ENCODE assay signal across 25 cellular contexts in the genomic region with DNA sequence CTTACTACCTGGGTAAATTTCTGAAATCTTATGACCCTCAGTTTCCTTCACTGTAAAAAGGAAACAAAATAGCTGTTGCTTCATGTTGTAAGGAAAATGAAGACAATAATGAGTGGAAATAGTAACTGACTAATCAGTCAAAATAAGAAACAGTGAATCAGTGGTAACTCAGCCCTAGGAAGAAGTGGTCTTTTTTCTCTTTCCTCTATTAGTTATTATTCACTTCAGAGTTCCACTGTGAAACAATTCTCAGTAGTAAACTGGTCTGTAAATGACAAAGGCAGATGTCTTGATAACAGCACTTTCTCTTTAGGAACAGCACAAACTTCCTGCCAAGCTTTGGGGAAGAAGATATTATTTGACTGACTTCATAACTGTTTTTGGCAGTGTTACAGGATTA.
DNase-seq lines count a peak whose midpoint lies in the region; ATAC-seq, FAIRE-seq and TF ChIP-seq lines count a peak whose summit lies in the region.
"Had no signal": no experiment of that assay in that cellular context is flagged by ENCODE, and none has a peak within 500 bp of the region (broad histone marks: within the 10 kb centered on the region; RNA-seq: fewer than 3 reads in every experiment).

No MANE protein-coding gene starts in this region.

- peak; percentile 16 for FAIRE-seq in D721Med (lab: Jason Lieb, UNC)
- FAIRE-seq: GM12892, GM19239, H54, HTR-8/SVneo, K562 had no signal

- H3K9ac ChIP-seq in PC-3 (ENCODE audit: low read length) (peak overlapping the region; percentile 27), adipocyte (ENCODE audit: low read length) (no peak overlapping the region)

- H3K9me3 ChIP-seq in PC-3 (ENCODE audit: low read length) (no peaks in the 10 kb centered on the region), adipocyte (ENCODE audit: control insufficient read depth, low read length) (no peaks in the 10 kb centered on the region)
- H3K9me3 ChIP-seq: Caco-2, Peyer's patch had no signal

- H3K27me3 ChIP-seq in PC-3 (ENCODE audit: low read length) (no peaks in the 10 kb centered on the region), adipocyte (replicated peaks; ENCODE audit: control insufficient read depth, insufficient read depth, low read length) (no peaks in the 10 kb centered on the region)
- H3K27me3 ChIP-seq: Peyer's patch had no signal

- intact Hi-C loops in PC-3 (cut with micrococcal nuclease): no loop called here

- H3K27ac ChIP-seq in PC-3 (ENCODE audit: low read length): peak overlapping the region; percentile 57
- H3K27ac ChIP-seq: 22Rv1, C4-2B, Peyer's patch had no signal

- H3K4me1 ChIP-seq in PC-3 (ENCODE audit: insufficient read depth, low read length) (peaks cover 12% of the 10 kb centered on the region; the same call in 1 of the 2 replicates), adipocyte (ENCODE audit: control insufficient read depth, insufficient read depth, low read length) (no peaks in the 10 kb centered on the region)
- H3K4me1 ChIP-seq: Caco-2, Peyer's patch had no signal

- no peaks in the 10 kb centered on the region for H4K20me1 ChIP-seq in PC-3 (ENCODE audit: low read length)

- POLR2A ChIA-PET in PC-3 (lab: Charles Lee; ENCODE audit: unreplicated experiment): no interaction called here

- H3K9me2 ChIP-seq in PC-3 (replicated peaks; ENCODE audit: low read length): no peaks in the 10 kb centered on the region

- BruUV-seq in PC-3 (replicated peaks; lab: Mats Ljungman, UMichigan): no TSS peak

- no peak overlapping the region; the same call in 1 of the 2 replicates for H3K4me2 ChIP-seq in PC-3 (ENCODE audit: low read length)

- TF ChIP-seq CTCF in D721Med (IDR thresholded peaks at IDR 0.05; ENCODE audit: insufficient read depth, missing control alignments) (no peak), PC-3 (conservative IDR thresholded peaks at IDR 0.05; ENCODE audit: low read depth, low read length) (no peak)

- H3F3A ChIP-seq in PC-3 (ENCODE audit: low read length, unreplicated experiment): no peaks in the 10 kb centered on the region

- CTCF ChIA-PET in PC-3 (lab: Charles Lee): no interaction called here

- no peak for DNase-seq in D721Med (ENCODE audit: insufficient read length, low spot score)
- peak; percentile 22 for DNase-seq in PC-3
- DNase-seq in adipocyte (ENCODE audit: low read depth): peak; percentile 4
- peak; percentile 15 for DNase-seq in iris pigment epithelial cell (ENCODE audit: low read depth)
- DNase-seq in SK-N-DZ (ENCODE audit: low spot score): no peak
- DNase-seq in NCI-H774 (lab: John Stamatoyannopoulos, UW): no peak
- no peak for DNase-seq in NCI-H1436 (lab: John Stamatoyannopoulos, UW)
- DNase-seq: Caco-2; CD8-positive, alpha-beta T cell; DMS 273 treated with DMSO at 0.1 percent for 48 hours; DMS79 treated with DMSO at 0.1 percent for 48 hours; Kasumi-1; MV-4-11; NCI-H1105; NCI-H146; NCI-H1930; NCI-H526; Peyer's patch had no signal

- H3K36me3 ChIP-seq in PC-3 (ENCODE audit: low read depth, low read length): no peaks in the 10 kb centered on the region
- H3K36me3 ChIP-seq in adipocyte (ENCODE audit: control insufficient read depth, insufficient read depth, low read length, severe bottlenecking): no peaks in the 10 kb centered on the region
- H3K36me3 ChIP-seq: Peyer's patch had no signal

- no peaks in the 10 kb centered on the region for H3K79me2 ChIP-seq in PC-3 (ENCODE audit: low read length)

- H3K4me3 ChIP-seq in PC-3 (ENCODE audit: low read length): no peak overlapping the region
- no peak overlapping the region for H3K4me3 ChIP-seq in adipocyte (ENCODE audit: low read length)
- H3K4me3 ChIP-seq: K562, Peyer's patch had no signal

- ATAC-seq in PC-3: peak; percentile 48; the same call in 1 of the 2 replicates
- ATAC-seq: CD8-positive, alpha-beta T cell; K562 had no signal

- H2AFZ ChIP-seq in PC-3 (ENCODE audit: low read length): 0 out of 2 replicates have a peak overlapping the region, but pooled peaks have one; percentile 22

Comparison
In these comparisons a context has a peak if more than half of its experiments do, and no peak if none do; other contexts are left out.
1. DNase-seq: peak in PC-3 (single experiment), adipocyte (single experiment) and iris pigment epithelial cell (single experiment); none in D721Med (single experiment), SK-N-DZ (single experiment), NCI-H774 (single experiment) and NCI-H1436 (single experiment).